In genomic region chr1:214362188-214362882, GRCh38 we compare ENCODE assay signal across 12 cellular contexts.
DNase-seq lines count a peak whose midpoint lies in the region; ATAC-seq, FAIRE-seq and TF ChIP-seq lines count a peak whose summit lies in the region.
"Had no signal": no experiment of that assay in that cellular context is flagged by ENCODE, and none has a peak within 500 bp of the region (broad histone marks: within the 10 kb centered on the region; RNA-seq: fewer than 3 reads in every experiment).

No MANE protein-coding gene starts in this region.

- TF ChIP-seq POLR2A in GM12892 (IDR thresholded peaks at IDR 0.05; ENCODE audit: low read depth, low read length) = no peak

- H3K9me3 ChIP-seq in mesenchymal stem cell (ENCODE audit: control insufficient read depth, low read length) = no peaks in the 10 kb centered on the region

- no peak overlapping the region for H2BK12ac ChIP-seq in mesenchymal stem cell (ENCODE audit: low read length in 2 of 2)

- peaks cover 18% of the 10 kb centered on the region for H3K79me1 ChIP-seq in mesenchymal stem cell (replicated peaks; ENCODE audit: low read length, poor library complexity, severe bottlenecking)

- peak; percentile 77 for DNase-seq in AG10803 (ENCODE audit: low read depth)
- DNase-seq in NOMO-1 treated with dmso at 0.1 percent for 144 hours (lab: John Stamatoyannopoulos, UW; ENCODE audit: unreplicated experiment) = peak; percentile 28
- DNase-seq in coronary artery (ENCODE audit: low spot score) = peak; percentile 86
- peak; percentile 37 for DNase-seq in mesenchymal stem cell
- no peak for DNase-seq in NCI-H526 treated with DMSO at 0.1 percent for 48 hours (lab: John Stamatoyannopoulos, UW)
- DNase-seq in GM12892 (ENCODE audit: insufficient read length) = no peak
- DNase-seq: activated CD4-positive, alpha-beta T cell treated with anti-CD3 and anti-CD28 coated beads for 48 hours; NCI-H1417 had no signal

- H3K14ac ChIP-seq in mesenchymal stem cell (ENCODE audit: low read length in 2 of 2) = peak overlapping the region in 1 of 2 experiments; percentile 18

- H4K8ac ChIP-seq in mesenchymal stem cell (ENCODE audit: low read length) = peak overlapping the region; percentile 69

- TF ChIP-seq CTCF in AG10803 (conservative IDR thresholded peaks at IDR 0.05; ENCODE audit: low read length) (no peak), coronary artery (IDR thresholded peaks at IDR 0.05) (no peak)

- no peak overlapping the region for H2BK5ac ChIP-seq in mesenchymal stem cell (ENCODE audit: low read depth, low read length, poor library complexity, severe bottlenecking)

- H4K91ac ChIP-seq in mesenchymal stem cell (ENCODE audit: low read length) = no peak overlapping the region

- H3K18ac ChIP-seq in mesenchymal stem cell (ENCODE audit: low read depth in 1 of 2, low read length in 2 of 2) = no peak overlapping the region

- no peak for FAIRE-seq in GM12892 (lab: Jason Lieb, UNC)

- H2AK5ac ChIP-seq in mesenchymal stem cell (ENCODE audit: low read length, severe bottlenecking) = no peak overlapping the region

- H3K4me2 ChIP-seq in mesenchymal stem cell (ENCODE audit: low read length, poor library complexity, severe bottlenecking) = no peak overlapping the region

- no peaks in the 10 kb centered on the region for H3K27me3 ChIP-seq in mesenchymal stem cell (ENCODE audit: control insufficient read depth in 1 of 2, insufficient read depth in 1 of 2, low read length in 2 of 2)

- no peak overlapping the region for H3K4ac ChIP-seq in mesenchymal stem cell (ENCODE audit: low read depth in 1 of 2, low read length in 2 of 2)

- H3K4me3 ChIP-seq in AG10803 (ENCODE audit: low read length) (no peak overlapping the region), coronary artery (peak overlapping the region; percentile 22), mesenchymal stem cell (ENCODE audit: insufficient read depth in 1 of 2, low read depth in 1 of 2, low read length in 2 of 2) (no peak overlapping the region)
- H3K4me3 ChIP-seq: lung had no signal

- no peak overlapping the region for H2BK120ac ChIP-seq in mesenchymal stem cell (ENCODE audit: low read depth, low read length)

- no peak overlapping the region for H3K9ac ChIP-seq in mesenchymal stem cell (ENCODE audit: low read length)

- no peak overlapping the region for H2AFZ ChIP-seq in mesenchymal stem cell (ENCODE audit: low read depth, low read length)

- no peak for ATAC-seq in activated CD4-positive, CD25-positive, alpha-beta regulatory T cell treated with anti-CD3 and anti-CD28 coated beads, Interleukin-2, amount 50 U/mL, for 24 hours
- no peak for ATAC-seq in HG03521 (IDR thresholded peaks at IDR 0.05; ENCODE audit: unreplicated experiment)
- ATAC-seq: Panc1 had no signal

- peak overlapping the region; percentile 80 to 93 for H3K27ac ChIP-seq in coronary artery
- H3K27ac ChIP-seq in mesenchymal stem cell (ENCODE audit: low read length, poor library complexity, severe bottlenecking) = peak overlapping the region; percentile 8

- H2BK15ac ChIP-seq in mesenchymal stem cell (ENCODE audit: low read depth, poor library complexity, severe bottlenecking) = no peak overlapping the region

- peaks cover 51 to 56% of the 10 kb centered on the region in 2 experiments for H3K36me3 ChIP-seq in mesenchymal stem cell (ENCODE audit: control insufficient read depth in 1 of 2, insufficient read depth in 2 of 2, low read depth in 1 of 2, low read length in 2 of 2)

- H3K4me1 ChIP-seq in mesenchymal stem cell (ENCODE audit: control insufficient read depth, insufficient read depth, low read depth, low read length) = peaks cover 8% of the 10 kb centered on the region

- no peak overlapping the region for H3K23ac ChIP-seq in mesenchymal stem cell (ENCODE audit: low read length in 2 of 2)

- 93% methylated on average over 9 of the region's 9 CpGs for WGBS in mesenchymal stem cell

Comparison
In these comparisons a context has a peak if more than half of its experiments do, and no peak if none do; other contexts are left out.
1. DNase-seq: peak in AG10803 (single experiment), NOMO-1 treated with dmso at 0.1 percent for 144 hours (single experiment), coronary artery (single experiment) and mesenchymal stem cell (single experiment); none in NCI-H526 treated with DMSO at 0.1 percent for 48 hours (single experiment) and GM12892 (single experiment).